24 cellular contexts compared by ENCODE assay signal in the genomic region with DNA sequence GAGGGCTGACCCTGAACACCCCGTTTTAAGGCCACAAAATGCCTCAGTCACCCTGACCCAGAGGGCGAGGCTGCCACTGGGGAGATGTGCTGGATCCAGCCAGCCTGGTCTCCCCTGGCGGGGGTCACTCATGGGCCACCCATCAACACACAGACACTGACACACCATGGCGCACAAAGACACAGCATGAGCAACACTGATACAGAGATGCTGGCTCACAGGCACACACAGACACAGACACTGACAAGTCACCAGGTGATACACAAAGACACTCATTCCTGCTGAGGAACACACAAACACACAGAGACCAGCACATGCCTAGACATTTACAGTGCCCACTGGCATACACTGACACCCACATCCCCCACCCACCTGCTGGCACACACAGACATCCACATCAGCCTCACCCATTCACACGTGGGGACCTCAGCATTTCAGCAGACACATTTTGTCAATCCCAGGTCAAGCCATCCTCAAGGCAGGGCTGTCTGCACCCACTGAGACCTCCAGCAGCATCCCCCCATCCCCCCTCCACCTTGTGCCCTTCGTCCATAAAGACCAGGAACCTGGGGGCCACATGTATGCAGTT.
DNase-seq lines count a peak whose midpoint lies in the region; ATAC-seq, FAIRE-seq and TF ChIP-seq lines count a peak whose summit lies in the region.
"Had no signal": no experiment of that assay in that cellular context is flagged by ENCODE, and none has a peak within 500 bp of the region (broad histone marks: within the 10 kb centered on the region; RNA-seq: fewer than 3 reads in every experiment).

No MANE protein-coding gene starts in this region.

- peaks cover 7% of the 10 kb centered on the region for H3K4me1 ChIP-seq in CD4-positive, alpha-beta memory T cell (ENCODE audit: insufficient read depth, low read length)
- H3K4me1 ChIP-seq in body of pancreas (no peaks in the 10 kb centered on the region), neural progenitor cell (no peaks in the 10 kb centered on the region), colonic mucosa (no peaks in the 10 kb centered on the region)

- ATAC-seq in body of pancreas (peak; percentile 22), GM18867 (IDR thresholded peaks at IDR 0.05; ENCODE audit: unreplicated experiment) (no peak)
- ATAC-seq: HCT116 had no signal

- DNase-seq in CD4-positive, alpha-beta memory T cell, result no peak
- no peak for DNase-seq in HTR-8/SVneo (ENCODE audit: insufficient read length, low spot score)
- DNase-seq in body of pancreas, result no peak
- no peak for DNase-seq in neural progenitor cell (ENCODE audit: low spot score)
- DNase-seq in endothelial cell (ENCODE audit: low spot score), result no peak
- DNase-seq in H4 (ENCODE audit: low spot score), result no peak
- no peak for DNase-seq in colonic mucosa
- DNase-seq: CD4-positive, CD25-positive, alpha-beta regulatory T cell; GOT3; MM.1S; NCI-H1694; NCI-H2029 treated with DMSO at 0.1 percent for 48 hours; NCI-H526; NCI-H82; NK-92 treated with Interleukin-12 subunit alpha and Interleukin-12 subunit beta, amount 100 ng/mL, for 24 hours; PC-9; RPMI8226; SHP77 treated with DMSO at 0.1 percent for 48 hours had no signal

- H3K9me3 Mint-ChIP-seq in CD4-positive, alpha-beta memory T cell, result no peaks in the 10 kb centered on the region
- H3K9me3 Mint-ChIP-seq in neural progenitor cell (no peaks in the 10 kb centered on the region), endothelial cell (ENCODE audit: unreplicated experiment) (no peaks in the 10 kb centered on the region)
- H3K9me3 Mint-ChIP-seq: CD4-positive, CD25-positive, alpha-beta regulatory T cell had no signal

- intact Hi-C loops in CD4-positive, alpha-beta memory T cell (cut with micrococcal nuclease), result no loop called here
- intact Hi-C loops in body of pancreas (cut with DNase I) (no loop called here), colonic mucosa (cut with DNase I) (no loop called here)

- no peaks in the 10 kb centered on the region for H4K20me1 ChIP-seq in neural progenitor cell (ENCODE audit: low read depth)
- H4K20me1 ChIP-seq: BLaER1 had no signal

- TF ChIP-seq CTCF in body of pancreas (IDR thresholded peaks at IDR 0.05), result no peak
- TF ChIP-seq CTCF in neural progenitor cell (IDR thresholded peaks at IDR 0.05), result no peak
- TF ChIP-seq CTCF in endothelial cell (IDR thresholded peaks at IDR 0.05; ENCODE audit: unreplicated experiment), result no peak
- TF ChIP-seq CTCF in colonic mucosa (IDR thresholded peaks at IDR 0.05), result no peak

- H3K27ac ChIP-seq in CD4-positive, alpha-beta memory T cell (ENCODE audit: low read depth, low read length), result no peak overlapping the region
- H3K27ac ChIP-seq in body of pancreas, result no peak overlapping the region
- no peak overlapping the region for H3K27ac ChIP-seq in neural progenitor cell
- H3K27ac ChIP-seq in colonic mucosa, result no peak overlapping the region
- H3K27ac ChIP-seq: BLaER1, KMS-11, PC-9 had no signal

- no peaks in the 10 kb centered on the region for H3F3A ChIP-seq in neural progenitor cell (ENCODE audit: low read depth)

- H3K36me3 Mint-ChIP-seq in CD4-positive, alpha-beta memory T cell, result peaks cover 0 to 7% of the 10 kb centered on the region in 2 donors
- H3K36me3 Mint-ChIP-seq in neural progenitor cell (no peaks in the 10 kb centered on the region), endothelial cell (ENCODE audit: low read depth, unreplicated experiment) (no peaks in the 10 kb centered on the region)
- H3K36me3 Mint-ChIP-seq: CD4-positive, CD25-positive, alpha-beta regulatory T cell had no signal

- H3K36me3 ChIP-seq in CD4-positive, alpha-beta memory T cell (ENCODE audit: insufficient read depth, low read length), result no peaks in the 10 kb centered on the region
- H3K36me3 ChIP-seq in body of pancreas (replicated peaks in 1 of 2; ENCODE audit: insufficient read depth in 1 of 2, low read depth in 2 of 2), result no peaks in the 10 kb centered on the region
- H3K36me3 ChIP-seq in neural progenitor cell, result no peaks in the 10 kb centered on the region
- no peaks in the 10 kb centered on the region for H3K36me3 ChIP-seq in colonic mucosa
- H3K36me3 ChIP-seq: BLaER1 had no signal

- FAIRE-seq in HTR-8/SVneo (lab: Jason Lieb, UNC), result peak; percentile 58
- FAIRE-seq: A204.1, D721Med had no signal

- POLR2A ChIA-PET in CD4-positive, alpha-beta memory T cell (lab: Charles Lee; ENCODE audit: partially characterized antibody), result no interaction called here

- TF ChIP-seq POLR2A in body of pancreas (IDR thresholded peaks at IDR 0.05), result no peak

- no peaks in the 10 kb centered on the region for H3K27me3 ChIP-seq in CD4-positive, alpha-beta memory T cell (ENCODE audit: insufficient read depth, low read length)
- H3K27me3 ChIP-seq in body of pancreas (no peaks in the 10 kb centered on the region), neural progenitor cell (no peaks in the 10 kb centered on the region), colonic mucosa (no peaks in the 10 kb centered on the region)
- H3K27me3 ChIP-seq: BLaER1 had no signal

- no peak overlapping the region for H3K4me3 ChIP-seq in CD4-positive, alpha-beta memory T cell (ENCODE audit: low read length in 2 of 2)
- H3K4me3 ChIP-seq in body of pancreas (no peak overlapping the region), neural progenitor cell (no peak overlapping the region), colonic mucosa (no peak overlapping the region)
- H3K4me3 ChIP-seq: BLaER1, PC-9 had no signal

- H3K4me1 Mint-ChIP-seq in CD4-positive, alpha-beta memory T cell, result peaks cover 0 to 19% (median 6%) of the 10 kb centered on the region in 4 donors
- H3K4me1 Mint-ChIP-seq in neural progenitor cell, result no peaks in the 10 kb centered on the region
- no peaks in the 10 kb centered on the region for H3K4me1 Mint-ChIP-seq in endothelial cell (ENCODE audit: unreplicated experiment)

- no peak overlapping the region for H3K4me3 Mint-ChIP-seq in CD4-positive, alpha-beta memory T cell
- H3K4me3 Mint-ChIP-seq in neural progenitor cell (no peak overlapping the region), endothelial cell (ENCODE audit: unreplicated experiment) (no peak overlapping the region)
- H3K4me3 Mint-ChIP-seq: CD4-positive, CD25-positive, alpha-beta regulatory T cell had no signal

- H3K9me3 ChIP-seq in CD4-positive, alpha-beta memory T cell (ENCODE audit: control insufficient read depth in 1 of 2, low read length in 2 of 2), result no peaks in the 10 kb centered on the region
- H3K9me3 ChIP-seq in body of pancreas (no peaks in the 10 kb centered on the region), neural progenitor cell (ENCODE audit: low read depth) (no peaks in the 10 kb centered on the region), colonic mucosa (no peaks in the 10 kb centered on the region)
- H3K9me3 ChIP-seq: BLaER1 had no signal

- no peak overlapping the region for H3K4me2 ChIP-seq in neural progenitor cell
- H3K4me2 ChIP-seq: BLaER1, KMS-11, PC-9 had no signal

- H3K9ac ChIP-seq in neural progenitor cell (no peak overlapping the region), colonic mucosa (ENCODE audit: low read depth in 2 of 2, low read length in 2 of 2) (no peak overlapping the region)
- H3K9ac ChIP-seq: BLaER1, KMS-11 had no signal

- H3K27me3 Mint-ChIP-seq in CD4-positive, alpha-beta memory T cell, result no peaks in the 10 kb centered on the region
- H3K27me3 Mint-ChIP-seq in neural progenitor cell (ENCODE audit: insufficient read depth, low read depth), result peaks cover 9% of the 10 kb centered on the region
- peaks cover 16% of the 10 kb centered on the region for H3K27me3 Mint-ChIP-seq in endothelial cell (ENCODE audit: unreplicated experiment)
- H3K27me3 Mint-ChIP-seq: CD4-positive, CD25-positive, alpha-beta regulatory T cell had no signal

- no peaks in the 10 kb centered on the region for H3K79me2 ChIP-seq in neural progenitor cell (ENCODE audit: low read depth)

- CTCF ChIA-PET in CD4-positive, alpha-beta memory T cell (lab: Charles Lee; ENCODE audit: partially characterized antibody), result no interaction called here

- peak overlapping the region in 4 of 7 donors; percentile 36 to 94 (median 58) for H3K27ac Mint-ChIP-seq in CD4-positive, alpha-beta memory T cell
- peak overlapping the region; percentile 48 for H3K27ac Mint-ChIP-seq in neural progenitor cell
- H3K27ac Mint-ChIP-seq in endothelial cell (ENCODE audit: unreplicated experiment), result no peak overlapping the region

- 63 to 70% methylated on average over 6 of the region's 6 CpGs for WGBS in body of pancreas, 2 donors

- H2AFZ ChIP-seq in neural progenitor cell (replicated peaks), result no peak overlapping the region
- H2AFZ ChIP-seq: PC-9 had no signal
